ENCODE assay signal across 8 cellular contexts in genomic region chr22:46738961-46739870, GRCh38. TPM values are rescaled to one million over a fixed set of nuclear protein-coding genes. Genes with fewer than 3 reads are reported as not detected.
A peak's percentile ranks its signal among the peaks of the same experiment; 100 is the strongest.
DNase-seq lines count a peak whose midpoint lies in the region; ATAC-seq, FAIRE-seq and TF ChIP-seq lines count a peak whose summit lies in the region.

No MANE protein-coding gene starts in this region.

- H3K36me3 Mint-ChIP-seq in CD4-positive, alpha-beta T cell (ENCODE audit: low read depth): peaks cover 22% of the 10 kb centered on the region
- no peaks in the 10 kb centered on the region for H3K36me3 Mint-ChIP-seq in MCF 10A (ENCODE audit: insufficient read depth, unreplicated experiment)

- no peak for FAIRE-seq in HTR-8/SVneo (lab: Jason Lieb, UNC)
- no peak for FAIRE-seq in kidney (lab: Jason Lieb, UNC)

- no peaks in the 10 kb centered on the region for H3K9me3 Mint-ChIP-seq in CD4-positive, alpha-beta T cell
- no peaks in the 10 kb centered on the region for H3K9me3 Mint-ChIP-seq in MCF 10A (ENCODE audit: unreplicated experiment)

- H3K9me3 ChIP-seq in CD4-positive, alpha-beta T cell (ENCODE audit: control insufficient read depth, low read length): no peaks in the 10 kb centered on the region
- H3K9me3 ChIP-seq in kidney (ENCODE audit: control insufficient read depth in 1 of 2, low read length in 2 of 2): no peaks in the 10 kb centered on the region

- ATAC-seq in CD4-positive, alpha-beta T cell (ENCODE audit: poor library complexity): peak; percentile 80
- ATAC-seq in GM18519 (IDR thresholded peaks at IDR 0.05; ENCODE audit: low FRiP score, unreplicated experiment): no peak

- CTCF ChIA-PET in CD4-positive, alpha-beta T cell (lab: Charles Lee): interaction anchor here (0.6 to 4.6 kb wide), 12 partner anchors 10 to 67 kb away, joined by 3 to 58 read pairs (median 6); partner anchors contain the start of gene TBC1D22A
- CTCF ChIA-PET in MCF 10A (lab: Yijun Ruan, JAX): interaction anchor here (0.7 to 0.8 kb wide), 3 partner anchors 20 to 176 kb away, joined by 3 read pairs; no protein-coding TSS in a partner anchor

- peak overlapping the region; percentile 65 to 69 for H3K9ac ChIP-seq in kidney (ENCODE audit: low read length in 2 of 2)

- H3K4me3 Mint-ChIP-seq in CD4-positive, alpha-beta T cell: peak overlapping the region; percentile 98
- peak overlapping the region; percentile 80 for H3K4me3 Mint-ChIP-seq in MCF 10A (ENCODE audit: unreplicated experiment)

- TF ChIP-seq CTCF in CD4-positive, alpha-beta T cell (IDR thresholded peaks at IDR 0.05): peak; percentile 63
- TF ChIP-seq CTCF in MCF 10A (IDR thresholded peaks at IDR 0.05; ENCODE audit: unreplicated experiment) (no peak), kidney (IDR thresholded peaks at IDR 0.05; ENCODE audit: borderline replicate concordance, extremely low read depth, insufficient read depth) (peak; percentile 19)

- H3K4me1 Mint-ChIP-seq in CD4-positive, alpha-beta T cell (ENCODE audit: low read depth): peaks cover 47% of the 10 kb centered on the region
- H3K4me1 Mint-ChIP-seq in MCF 10A (ENCODE audit: insufficient read depth, unreplicated experiment): peaks cover 10% of the 10 kb centered on the region

- no peaks in the 10 kb centered on the region for H3K27me3 ChIP-seq in CD4-positive, alpha-beta T cell (ENCODE audit: control insufficient read depth, insufficient read depth, low read length)

- no peaks in the 10 kb centered on the region for H3K27me3 Mint-ChIP-seq in CD4-positive, alpha-beta T cell
- no peaks in the 10 kb centered on the region for H3K27me3 Mint-ChIP-seq in MCF 10A (ENCODE audit: insufficient read depth, unreplicated experiment)

- H3K27ac ChIP-seq in CD4-positive, alpha-beta T cell (ENCODE audit: low read depth, low read length): peak overlapping the region; percentile 76
- H3K27ac ChIP-seq in kidney (ENCODE audit: low read depth in 2 of 2, low read length in 2 of 2): peak overlapping the region; percentile 70 to 74

- H3K4me1 ChIP-seq in kidney (ENCODE audit: control insufficient read depth in 1 of 2, insufficient read depth in 1 of 2, low read depth in 1 of 2, low read length in 2 of 2): peaks cover 33 to 41% of the 10 kb centered on the region in 2 donors

- H3K4me3 ChIP-seq in kidney (ENCODE audit: low read length in 2 of 2): peak overlapping the region; percentile 49 to 65

- no peaks in the 10 kb centered on the region for H3K36me3 ChIP-seq in kidney (ENCODE audit: control insufficient read depth in 1 of 2, insufficient read depth in 2 of 2, low read length in 2 of 2)

- POLR2A ChIA-PET in CD4-positive, alpha-beta T cell (lab: Charles Lee): interaction anchor here (0.6 to 3.1 kb wide), 13 partner anchors 10 to 175 kb away, joined by 3 to 78 read pairs (median 4); partner anchors contain the start of gene TBC1D22A
- POLR2A ChIA-PET in MCF 10A (lab: Yijun Ruan, JAX): interaction anchor here (1.0 to 1.9 kb wide), 3 partner anchors 15 to 25 kb away, joined by 3 to 4 read pairs (median 4); partner anchors contain the start of gene TBC1D22A

- peak overlapping the region; percentile 99 for H3K27ac Mint-ChIP-seq in CD4-positive, alpha-beta T cell
- no peak overlapping the region for H3K27ac Mint-ChIP-seq in MCF 10A (ENCODE audit: low read depth, unreplicated experiment)

- no TSS peak for BruUV-seq in MCF 10A (replicated peaks; lab: Mats Ljungman, UMichigan)

- DNase-seq in CD4-positive, alpha-beta T cell: peak in 9 of 10 experiments; percentile 34 to 92 (median 73)
- peak; percentile 71 for DNase-seq in HTR-8/SVneo (ENCODE audit: insufficient read length, low spot score)
- DNase-seq in T follicular helper cell (ENCODE audit: low read depth): peak; percentile 79
- DNase-seq in MCF 10A (ENCODE audit: unreplicated experiment): no peak
- peak; percentile 78 for DNase-seq in kidney
- peak; percentile 42 for DNase-seq in stimulated activated CD8-positive, alpha-beta memory T cell treated with anti-CD3 and anti-CD28 coated beads, Interleukin-4, amount 100 ng/mL, for 48 hours
- DNase-seq in SW 1271 (lab: John Stamatoyannopoulos, UW): no peak

- intact Hi-C loops in CD4-positive, alpha-beta T cell (cut with DNase I, micrococcal nuclease): loop anchor here (1.0 to 2.0 kb wide), 7 partner anchors 10 to 176 kb away; partner anchors contain the start of gene TBC1D22A (in 2 of the 2)
- intact Hi-C loops in MCF 10A (cut with micrococcal nuclease) (loop anchor here (10.0 kb wide), 1 partner anchor 174 kb away; no protein-coding TSS in a partner anchor), kidney (cut with DNase I) (no loop called here)

RNA-seq across cellular contexts. Expression of gene CERK, which starts 1.2 kb away (rescaled TPM):
- 10 to 100 TPM; 84.6 to 88.5 TPM for total RNA-seq in CD4-positive, alpha-beta T cell
- 11.6 and 20.2 TPM in 2 replicates for total RNA-seq in MCF 10A (2022)
- total RNA-seq in kidney: 28.2 TPM
- 21.6 TPM for polyA plus RNA-seq in kidney (ENCODE audit: insufficient read depth, low read depth, low replicate concordance)

RNA-seq across cellular contexts. Expression of gene TBC1D22A, which starts 23.2 kb away (rescaled TPM):
- 10 to 100 TPM; 27.1 to 31.7 TPM for total RNA-seq in CD4-positive, alpha-beta T cell
- 26.0 and 27.7 TPM in 2 replicates for total RNA-seq in MCF 10A (2022)
- 39.4 TPM for total RNA-seq in kidney
- 24.6 TPM for polyA plus RNA-seq in kidney (ENCODE audit: insufficient read depth, low read depth, low replicate concordance)

Comparison
In these comparisons a context has a peak if more than half of its experiments do, and no peak if none do; other contexts are left out.
1. DNase-seq: peak in CD4-positive, alpha-beta T cell (9 of 10), HTR-8/SVneo (single experiment), T follicular helper cell (single experiment), kidney (single experiment) and stimulated activated CD8-positive, alpha-beta memory T cell treated with anti-CD3 and anti-CD28 coated beads, Interleukin-4, amount 100 ng/mL, for 48 hours (single experiment); none in MCF 10A (single experiment) and SW 1271 (0 of 2).